ENCODE assay signal across 12 cellular contexts in the genomic region with DNA sequence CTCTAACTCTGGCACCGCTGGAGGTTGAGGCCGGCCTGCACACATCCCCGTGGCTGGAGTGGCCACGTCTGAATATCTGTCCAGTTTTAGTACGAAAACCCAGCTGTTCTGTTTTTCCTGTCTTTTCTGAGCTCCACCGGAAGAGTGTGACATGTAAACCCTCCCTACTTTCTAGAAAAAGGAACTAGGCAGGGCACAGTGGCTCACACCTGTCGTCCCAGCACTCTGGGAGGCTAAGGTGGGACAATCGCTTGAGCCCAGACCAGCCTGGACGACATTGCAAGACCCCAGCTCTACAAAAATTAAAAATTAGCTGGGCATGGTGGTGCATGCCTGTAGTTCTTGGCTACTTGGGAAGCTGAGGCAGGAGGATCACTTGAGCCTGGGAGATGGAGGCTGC. TPM values are rescaled to one million over a fixed set of nuclear protein-coding genes. Genes with fewer than 3 reads are reported as not detected.
DNase-seq lines count a peak whose midpoint lies in the region; ATAC-seq, FAIRE-seq and TF ChIP-seq lines count a peak whose summit lies in the region.
"Had no signal": no experiment of that assay in that cellular context is flagged by ENCODE, and none has a peak within 500 bp of the region (broad histone marks: within the 10 kb centered on the region; RNA-seq: fewer than 3 reads in every experiment).

No MANE protein-coding gene starts in this region.

- no peaks in the 10 kb centered on the region for H4K20me1 ChIP-seq in endothelial cell of umbilical vein (replicated peaks; ENCODE audit: control insufficient read depth, extremely low read depth, insufficient read depth, low read length)

- DNase-seq in heart right ventricle (no peak), right cardiac atrium (no peak), Peyer's patch (peak in 1 of 3 donors; percentile 24), endothelial cell of umbilical vein (ENCODE audit: low read depth, low spot score) (no peak), upper lobe of left lung (no peak), GM03348 (ENCODE audit: low spot score) (no peak), NOMO-1 (lab: John Stamatoyannopoulos, UW; ENCODE audit: unreplicated experiment in 2 of 2) (no peak)
- DNase-seq: NCI-H446 treated with DMSO at 0.1 percent for 48 hours had no signal

- WGBS in heart right ventricle, 2 donors: 65 to 70% methylated on average over 9 of the region's 9 CpGs
- 69% methylated on average over 9 of the region's 9 CpGs for WGBS in right cardiac atrium
- 56 to 58% methylated on average over 9 of the region's 9 CpGs for WGBS in upper lobe of left lung, 2 donors

- H2AFZ ChIP-seq in endothelial cell of umbilical vein (ENCODE audit: low read depth, low read length): peak overlapping the region; percentile 68

- TF ChIP-seq EP300 in upper lobe of left lung (IDR thresholded peaks at IDR 0.05): no peak

- no peak overlapping the region for H3K9ac ChIP-seq in endothelial cell of umbilical vein (replicated peaks; ENCODE audit: extremely low read depth, insufficient read depth, low read length)

- TF ChIP-seq CTCF in heart right ventricle (IDR thresholded peaks at IDR 0.05): no peak
- TF ChIP-seq CTCF in Peyer's patch (IDR thresholded peaks at IDR 0.05): no peak
- no peak for TF ChIP-seq CTCF in endothelial cell of umbilical vein (IDR thresholded peaks at IDR 0.05; ENCODE audit: extremely low read depth in 1 of 2, insufficient read depth in 1 of 2, low read depth in 1 of 2, low read length in 2 of 2)
- no peak for TF ChIP-seq CTCF in upper lobe of left lung (IDR thresholded peaks at IDR 0.05)

- ATAC-seq in heart right ventricle: no peak
- ATAC-seq in right cardiac atrium: no peak
- ATAC-seq in upper lobe of left lung (ENCODE audit: low FRiP score in 2 of 2): no peak
- ATAC-seq in GM21526 (IDR thresholded peaks at IDR 0.05; ENCODE audit: low FRiP score, unreplicated experiment): no peak

- H3K27ac ChIP-seq in heart right ventricle (peak overlapping the region in 7 of 10 donors; percentile 15 to 89 (median 76)), right cardiac atrium (ENCODE audit: low read length) (no peak overlapping the region), Peyer's patch (peak overlapping the region in 3 of 4 donors; percentile 45 to 69 (median 68)), endothelial cell of umbilical vein (ENCODE audit: insufficient read depth, low read depth, low read length) (no peak overlapping the region), upper lobe of left lung (peak overlapping the region; percentile 60 to 91 (median 76))
- H3K27ac ChIP-seq: SK-N-MC had no signal

- no peaks in the 10 kb centered on the region for H3K9me1 ChIP-seq in endothelial cell of umbilical vein (replicated peaks; ENCODE audit: control insufficient read depth, extremely low read depth, insufficient read depth, low read length)

- H3K9me3 ChIP-seq in heart right ventricle (no peaks in the 10 kb centered on the region), right cardiac atrium (ENCODE audit: control insufficient read depth, low read length) (no peaks in the 10 kb centered on the region), Peyer's patch (no peaks in the 10 kb centered on the region), endothelial cell of umbilical vein (replicated peaks; ENCODE audit: control insufficient read depth, insufficient read depth, low read length) (no peaks in the 10 kb centered on the region), upper lobe of left lung (no peaks in the 10 kb centered on the region)

- H3K4me2 ChIP-seq in endothelial cell of umbilical vein (ENCODE audit: insufficient read depth, low read length): no peak overlapping the region

- peaks cover 12 to 66% (median 42%) of the 10 kb centered on the region in 9 donors for H3K4me1 ChIP-seq in heart right ventricle
- peaks cover 10% of the 10 kb centered on the region for H3K4me1 ChIP-seq in right cardiac atrium (ENCODE audit: control insufficient read depth, insufficient read depth, low read length)
- H3K4me1 ChIP-seq in Peyer's patch: peaks cover 5 to 39% (median 26%) of the 10 kb centered on the region in 4 donors
- H3K4me1 ChIP-seq in endothelial cell of umbilical vein (ENCODE audit: control insufficient read depth, extremely low read depth, insufficient read depth, low read length): peaks cover 14% of the 10 kb centered on the region
- H3K4me1 ChIP-seq in upper lobe of left lung: peaks cover 41 to 57% (median 50%) of the 10 kb centered on the region in 4 donors

- H3K36me3 ChIP-seq in heart right ventricle: no peaks in the 10 kb centered on the region
- H3K36me3 ChIP-seq in Peyer's patch: no peaks in the 10 kb centered on the region
- no peaks in the 10 kb centered on the region for H3K36me3 ChIP-seq in endothelial cell of umbilical vein (ENCODE audit: control insufficient read depth in 2 of 2, extremely low read depth in 1 of 2, insufficient read depth in 2 of 2, low read length in 2 of 2)
- H3K36me3 ChIP-seq in upper lobe of left lung: no peaks in the 10 kb centered on the region

- dilution Hi-C loops in endothelial cell of umbilical vein (cut with MboI; ENCODE audit: extremely low pct_ligation_motif_present, low sequenced_read_pairs): no loop called here

- CTCF ChIA-PET in endothelial cell of umbilical vein (lab: Charles Lee): interaction anchor here (1.2 kb wide), 1 partner anchor 10 kb away, joined by 4 read pairs; no protein-coding TSS in a partner anchor

- no peak for TF ChIP-seq POLR2A in Peyer's patch (IDR thresholded peaks at IDR 0.05)
- no peak for TF ChIP-seq POLR2A in endothelial cell of umbilical vein (IDR thresholded peaks at IDR 0.05; ENCODE audit: low read depth, low read length)
- TF ChIP-seq POLR2A in upper lobe of left lung (IDR thresholded peaks at IDR 0.05): no peak

- no TSS peak for BruUV-seq in endothelial cell of umbilical vein (replicated peaks; lab: Mats Ljungman, UMichigan)

- no peak for FAIRE-seq in endothelial cell of umbilical vein (lab: Jason Lieb, UNC)

- POLR2A ChIA-PET in endothelial cell of umbilical vein (lab: Charles Lee): no interaction called here

- no peaks in the 10 kb centered on the region for H3K27me3 ChIP-seq in heart right ventricle
- H3K27me3 ChIP-seq in right cardiac atrium (ENCODE audit: control insufficient read depth, insufficient read depth): no peaks in the 10 kb centered on the region
- no peaks in the 10 kb centered on the region for H3K27me3 ChIP-seq in Peyer's patch
- no peaks in the 10 kb centered on the region for H3K27me3 ChIP-seq in endothelial cell of umbilical vein (ENCODE audit: control insufficient read depth in 2 of 2, insufficient read depth in 2 of 2, low read length in 2 of 2)
- H3K27me3 ChIP-seq in upper lobe of left lung: no peaks in the 10 kb centered on the region

- no peaks in the 10 kb centered on the region for H3K79me2 ChIP-seq in endothelial cell of umbilical vein (ENCODE audit: control insufficient read depth, insufficient read depth, low read length)

- H3K4me3 ChIP-seq in heart right ventricle: peak overlapping the region in 1 of 10 donors; percentile 12
- H3K4me3 ChIP-seq in right cardiac atrium (ENCODE audit: low read length): no peak overlapping the region
- no peak overlapping the region for H3K4me3 ChIP-seq in Peyer's patch
- H3K4me3 ChIP-seq in endothelial cell of umbilical vein (replicated peaks in 1 of 3; ENCODE audit: insufficient read depth in 1 of 3, low read depth in 1 of 3, low read length in 3 of 3): no peak overlapping the region
- no peak overlapping the region for H3K4me3 ChIP-seq in upper lobe of left lung
- H3K4me3 ChIP-seq: SK-N-MC had no signal

- intact Hi-C loops in heart right ventricle (cut with DNase I) (no loop called here), right cardiac atrium (cut with DNase I) (no loop called here), endothelial cell of umbilical vein (cut with micrococcal nuclease) (no loop called here)

RNA-seq across cellular contexts. Expression of gene PHYKPL, which starts 8.2 kb away (rescaled TPM):
- total RNA-seq in heart right ventricle (10 to 100 TPM; 30.5 to 50.6 (median 37.3) TPM), right cardiac atrium (10 to 100 TPM; 41.0 to 53.6 (median 48.5) TPM), Peyer's patch (100 to 1,000 TPM; 180 to 441 (median 280) TPM), endothelial cell of umbilical vein (80.5 and 81.7 TPM in 2 replicates), upper lobe of left lung (100 to 1,000 TPM in 2 of 6 donors, 10 to 100 TPM in 4; 61.0 to 237 (median 91.9) TPM)
- polyA plus RNA-seq in heart right ventricle (10 to 100 TPM; 24.8 to 59.8 TPM), right cardiac atrium (35.3 TPM), endothelial cell of umbilical vein (71.7 and 75.8 TPM in 2 replicates)
- polyA plus RNA-seq in endothelial cell of umbilical vein (2011; cell fraction: cytosol; rRNA removed): 31.6 and 41.7 TPM in 2 replicates
- 258 and 286 TPM in 2 replicates for polyA plus RNA-seq in endothelial cell of umbilical vein (2011; cell fraction: nucleus; rRNA removed)
- 24.8 and 26.6 TPM in 2 replicates for polyA plus RNA-seq in endothelial cell of umbilical vein (2012)
- polyA minus RNA-seq in endothelial cell of umbilical vein: 115 and 128 TPM in 2 replicates
- polyA minus RNA-seq in endothelial cell of umbilical vein (2011; cell fraction: cytosol; rRNA and poly(A)+ RNA removed): 19.8 TPM
- 142 and 159 TPM in 2 replicates for polyA minus RNA-seq in endothelial cell of umbilical vein (2011; cell fraction: nucleus; rRNA and poly(A)+ RNA removed)

RNA-seq across cellular contexts. Expression of gene HNRNPAB, which starts 36.4 kb away (rescaled TPM):
- total RNA-seq in heart right ventricle: 100 to 1,000 TPM in 2 of 10 donors, 10 to 100 TPM in 8; 70.8 to 132 (median 81.4) TPM
- polyA plus RNA-seq in heart right ventricle: 100 to 1,000 TPM in 1 of 2 donors, 10 to 100 TPM in 1; 84.6 to 140 TPM
- total RNA-seq in right cardiac atrium: 100 to 1,000 TPM in 1 of 4 donors, 10 to 100 TPM in 3; 75.3 to 125 (median 86.9) TPM
- polyA plus RNA-seq in right cardiac atrium: 88.2 TPM
- total RNA-seq in Peyer's patch: 100 to 1,000 TPM in 1 of 4 donors, 10 to 100 TPM in 3; 74.8 to 135 (median 81.4) TPM
- total RNA-seq in endothelial cell of umbilical vein: 309 and 310 TPM in 2 replicates
- polyA plus RNA-seq in endothelial cell of umbilical vein: 165 and 207 TPM in 2 replicates
- 155 and 191 TPM in 2 replicates for polyA plus RNA-seq in endothelial cell of umbilical vein (2011; cell fraction: cytosol; rRNA removed)
- 103 and 152 TPM in 2 replicates for polyA plus RNA-seq in endothelial cell of umbilical vein (2011; cell fraction: nucleus; rRNA removed)
- polyA plus RNA-seq in endothelial cell of umbilical vein (2012): 163 and 250 TPM in 2 replicates
- polyA minus RNA-seq in endothelial cell of umbilical vein: 77.1 and 81.4 TPM in 2 replicates
- polyA minus RNA-seq in endothelial cell of umbilical vein (2011; cell fraction: cytosol; rRNA and poly(A)+ RNA removed): 90.1 TPM
- polyA minus RNA-seq in endothelial cell of umbilical vein (2011; cell fraction: nucleus; rRNA and poly(A)+ RNA removed): 32.1 and 36.1 TPM in 2 replicates
- total RNA-seq in upper lobe of left lung: 100 to 1,000 TPM in 3 of 6 donors, 10 to 100 TPM in 3; 61.8 to 133 (median 97.7) TPM

RNA-seq across cellular contexts. Expression of gene GMCL2, which starts 53.6 kb away (rescaled TPM):
- total RNA-seq in heart right ventricle: not detected
- not detected for polyA plus RNA-seq in heart right ventricle
- total RNA-seq in right cardiac atrium: not detected
- polyA plus RNA-seq in right cardiac atrium: not detected
- total RNA-seq in Peyer's patch: not detected
- not detected in 2 replicates for total RNA-seq in endothelial cell of umbilical vein
- not detected in 2 replicates for polyA plus RNA-seq in endothelial cell of umbilical vein
- polyA plus RNA-seq in endothelial cell of umbilical vein (2011; cell fraction: cytosol; rRNA removed): not detected in 2 replicates
- polyA plus RNA-seq in endothelial cell of umbilical vein (2011; cell fraction: nucleus; rRNA removed): not detected in 2 replicates
- not detected in 2 replicates for polyA plus RNA-seq in endothelial cell of umbilical vein (2012)
- not detected in 2 replicates for polyA minus RNA-seq in endothelial cell of umbilical vein
- polyA minus RNA-seq in endothelial cell of umbilical vein (2011; cell fraction: cytosol; rRNA and poly(A)+ RNA removed): not detected
- polyA minus RNA-seq in endothelial cell of umbilical vein (2011; cell fraction: nucleus; rRNA and poly(A)+ RNA removed): not detected in 2 replicates
- total RNA-seq in upper lobe of left lung: not detected
- total RNA-seq: mononuclear cell had no signal
- polyA plus RNA-seq: BJ had no signal

Comparison
In these comparisons a context has a peak if more than half of its experiments do, and no peak if none do; other contexts are left out.
1. H3K27ac ChIP-seq: peak in heart right ventricle (7 of 10), Peyer's patch (3 of 4) and upper lobe of left lung (4 of 4); none in right cardiac atrium (single experiment) and endothelial cell of umbilical vein (single experiment).